8 cellular contexts compared by ENCODE assay signal in the genomic region with DNA sequence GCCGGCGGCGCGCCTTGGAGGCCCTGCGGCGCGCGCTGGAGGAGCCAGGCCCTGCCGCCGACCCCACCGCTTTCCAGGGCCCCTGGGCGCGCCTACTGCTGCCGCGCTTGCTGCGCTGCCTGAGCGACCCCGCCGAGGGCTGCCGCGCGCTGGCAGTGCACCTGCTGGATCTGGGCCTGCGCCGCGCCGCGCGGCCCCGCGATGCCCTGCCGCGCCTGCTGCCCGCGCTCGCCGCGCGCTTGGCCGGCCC. TPM values are rescaled to one million over a fixed set of nuclear protein-coding genes. Genes with fewer than 3 reads are reported as not detected.
DNase-seq lines count a peak whose midpoint lies in the region; ATAC-seq, FAIRE-seq and TF ChIP-seq lines count a peak whose summit lies in the region.

No MANE protein-coding gene starts in this region.

- under 1% methylated on average over 30 of the region's 39 CpGs for WGBS in GM12878 (ENCODE audit: insufficient coverage, insufficient replicate concordance, low lambda C conversion rate, missing lambda C conversion rate)
- WGBS in mesenchymal stem cell = no CpG with 5 or more reads among the region's 39 CpGs

- peaks cover 14% of the 10 kb centered on the region for H3K4me1 ChIP-seq in GM12878 (ENCODE audit: control insufficient read depth, insufficient read depth, low read length)
- peaks cover 27% of the 10 kb centered on the region for H3K4me1 ChIP-seq in mesenchymal stem cell (ENCODE audit: control insufficient read depth, insufficient read depth, low read depth, low read length)

- H3K9me3 ChIP-seq in GM12878 (replicated peaks; ENCODE audit: control insufficient read depth, insufficient read depth, low read length) = peaks cover 3% of the 10 kb centered on the region; the same call in 2 of the 3 replicates
- H3K9me3 ChIP-seq in mesenchymal stem cell (ENCODE audit: control insufficient read depth, low read length) = peaks cover under 1% of the 10 kb centered on the region

- H2BK15ac ChIP-seq in mesenchymal stem cell (ENCODE audit: low read depth, poor library complexity, severe bottlenecking) = peak overlapping the region; percentile 29

- in situ Hi-C loops in GM13977 (cut with MboI; ENCODE audit: low pct_unique_long_range_greater_than_20kb, low sequenced_read_pairs, unreplicated experiment) = no loop called here
- in situ Hi-C loops in GM12878 (cut with MboI) = no loop called here

- no peak for FAIRE-seq in GM12878 (lab: Jason Lieb, UNC)

- no peak overlapping the region for H2AK5ac ChIP-seq in mesenchymal stem cell (ENCODE audit: low read length, severe bottlenecking)

- peaks cover 28% of the 10 kb centered on the region for H3K79me1 ChIP-seq in mesenchymal stem cell (replicated peaks; ENCODE audit: low read length, poor library complexity, severe bottlenecking)

- H3K36me3 ChIP-seq in GM12878 (ENCODE audit: control insufficient read depth in 2 of 2, insufficient read depth in 2 of 2, low read length in 1 of 2) (no peaks in the 10 kb centered on the region; a peak in 2 of 4 replicates), mesenchymal stem cell (ENCODE audit: control insufficient read depth in 1 of 2, insufficient read depth in 2 of 2, low read depth in 1 of 2, low read length in 2 of 2) (peaks cover 26 to 29% of the 10 kb centered on the region in 2 experiments)

- H2BK5ac ChIP-seq in mesenchymal stem cell (ENCODE audit: low read depth, low read length, poor library complexity, severe bottlenecking) = no peak overlapping the region

- peak; percentile 13 for ATAC-seq in HG03060 (IDR thresholded peaks at IDR 0.05; ENCODE audit: low read depth, unreplicated experiment)
- peak; percentile 13 for ATAC-seq in GM12878

- SMC1A ChIA-PET in GM12878 (lab: Charles Lee; ENCODE audit: uncharacterized antibody, unreplicated experiment) = no interaction called here

- H3K18ac ChIP-seq in mesenchymal stem cell (ENCODE audit: low read depth in 1 of 2, low read length in 2 of 2) = peak overlapping the region; percentile 8 to 81

- H3K27me3 ChIP-seq in GM12878 (replicated peaks in 1 of 2; ENCODE audit: control insufficient read depth in 2 of 2, insufficient read depth in 2 of 2, low read length in 1 of 2) (no peaks in the 10 kb centered on the region), mesenchymal stem cell (ENCODE audit: control insufficient read depth in 1 of 2, insufficient read depth in 1 of 2, low read length in 2 of 2) (no peaks in the 10 kb centered on the region)

- H4K20me1 ChIP-seq in GM12878 (ENCODE audit: control insufficient read depth, insufficient read depth) = no peaks in the 10 kb centered on the region

- BruUV-seq in GM12878 (replicated peaks; lab: Mats Ljungman, UMichigan) = no TSS peak

- no peak for TF ChIP-seq POLR2A in GM12878 (IDR thresholded peaks at IDR 0.05; ENCODE audit: low read depth, low read length)

- peak overlapping the region; percentile 83 for H3K27ac ChIP-seq in GM12878 (ENCODE audit: control insufficient read depth, insufficient read depth)
- no peak overlapping the region for H3K27ac ChIP-seq in mesenchymal stem cell (ENCODE audit: low read length, poor library complexity, severe bottlenecking)

- peak overlapping the region in 1 of 2 experiments; percentile 91 for H3K23ac ChIP-seq in mesenchymal stem cell (ENCODE audit: low read length in 2 of 2)

- peak overlapping the region in 1 of 2 experiments; percentile 73 for H2BK12ac ChIP-seq in mesenchymal stem cell (ENCODE audit: low read length in 2 of 2)

- H2AFZ ChIP-seq in GM12878 (ENCODE audit: control insufficient read depth, low read depth, low read length) (peak overlapping the region; percentile 63), mesenchymal stem cell (ENCODE audit: low read depth, low read length) (peak overlapping the region; percentile 66)

- POLR2A ChIA-PET in GM12878 (lab: Charles Lee) = no interaction called here

- no peak for TF ChIP-seq EP300 in GM12878 (IDR thresholded peaks at IDR 0.05; ENCODE audit: borderline replicate concordance in 1 of 2, control insufficient read depth in 1 of 2, low read depth in 2 of 2, low read length in 2 of 2)

- H3K14ac ChIP-seq in mesenchymal stem cell (ENCODE audit: low read length in 2 of 2) = peak overlapping the region in 1 of 2 experiments; percentile 73

- intact Hi-C loops in GM12878 (cut with micrococcal nuclease; ENCODE audit: unreplicated experiment) (loop anchor here (2.0 kb wide), 1 partner anchor 124 kb away; no protein-coding TSS in a partner anchor), head of caudate nucleus (cut with DNase I) (loop anchor here (5.0 kb wide), 1 partner anchor 204 kb away; no protein-coding TSS in a partner anchor)

- H3K79me2 ChIP-seq in GM12878 (ENCODE audit: control insufficient read depth, insufficient read depth, low read length) = peaks cover 26% of the 10 kb centered on the region

- H3K4me3 ChIP-seq in GM12878 (peak overlapping the region; percentile 91), mesenchymal stem cell (ENCODE audit: insufficient read depth in 1 of 2, low read depth in 1 of 2, low read length in 2 of 2) (peak overlapping the region; percentile 84 to 96)

- no peak overlapping the region for H2BK120ac ChIP-seq in mesenchymal stem cell (ENCODE audit: low read depth, low read length)

- H3K9ac ChIP-seq in GM12878 (ENCODE audit: control insufficient read depth, insufficient read depth, low read length) (peak overlapping the region; percentile 95; the same call in 1 of the 2 replicates), mesenchymal stem cell (ENCODE audit: low read length) (peak overlapping the region; percentile 84)

- RAD21 ChIA-PET in GM12878 (lab: Charles Lee; ENCODE audit: unreplicated experiment) = no interaction called here

- H3K4me2 ChIP-seq in GM12878 (ENCODE audit: control insufficient read depth, insufficient read depth) = no peak overlapping the region; the same call in 1 of the 2 replicates
- H3K4me2 ChIP-seq in mesenchymal stem cell (ENCODE audit: low read length, poor library complexity, severe bottlenecking) = peak overlapping the region; percentile 67

- peak overlapping the region; percentile 88 for H4K91ac ChIP-seq in mesenchymal stem cell (ENCODE audit: low read length)

- no peak for TF ChIP-seq RAD21 in GM12878 (IDR thresholded peaks at IDR 0.05; ENCODE audit: insufficient read depth, low read depth, low read length)

- H3K4ac ChIP-seq in mesenchymal stem cell (ENCODE audit: low read depth in 1 of 2, low read length in 2 of 2) = peak overlapping the region; percentile 67 to 94

- no peak for TF ChIP-seq CTCF in GM13977 (IDR thresholded peaks at IDR 0.05; ENCODE audit: extremely low read depth, insufficient read depth, missing control alignments)
- TF ChIP-seq CTCF in GM12878 (IDR thresholded peaks at IDR 0.05 in 2 of 3, conservative IDR thresholded peaks at IDR 0.05 in 1 of 3; ENCODE audit: control insufficient read depth in 2 of 3, extremely low read depth in 1 of 3, insufficient read depth in 1 of 3, low read depth in 3 of 3, low read length in 3 of 3) = no peak

- DNase-seq in GM13977 (ENCODE audit: low spot score) = peak; percentile 64
- no peak for DNase-seq in GM12878 (ENCODE audit: low read depth, low spot score)
- DNase-seq in mesenchymal stem cell = no peak
- DNase-seq in DMS53 (lab: John Stamatoyannopoulos, UW) = no peak
- DNase-seq in retina = no peak
- no peak for DNase-seq in head of caudate nucleus
- no peak for DNase-seq in superior temporal gyrus (ENCODE audit: extremely low spot score)

- H4K8ac ChIP-seq in mesenchymal stem cell (ENCODE audit: low read length) = peak overlapping the region; percentile 69

- CTCF ChIA-PET in GM12878 (lab: Yijun Ruan, JAX) = no interaction called here

RNA-seq across cellular contexts. Expression of gene DNAAF5, which starts 0.3 kb away (rescaled TPM):
- total RNA-seq in GM12878 (2013; cell fraction: nucleolus; rRNA removed) = 37.2 and 37.4 TPM in 2 replicates
- total RNA-seq in GM12878 (2014; rRNA removed) (28.3 and 30.0 TPM in 2 replicates), GM12878 (2014; rRNA removed; fragmentation: Illumina TruSeq; extraction: Trizol) (7.0 and 7.5 TPM in 2 replicates), GM12878 (2021) (35.6 and 38.3 TPM in 2 replicates)
- polyA plus RNA-seq in GM12878 (2011; ENCODE audit: low read depth) = 10.0 TPM
- polyA plus RNA-seq in GM12878 (2011; rRNA removed) (5.0 and 10.6 TPM in 2 replicates), GM12878 (2014; fragmentation: Illumina TruSeq; extraction: Trizol) (7.2 and 10.1 TPM in 2 replicates), GM12878 (2014; fragmentation: Nextera tagmentation; extraction: Ambion mirVana) (1 to 10 TPM; 1.8 to 5.3 TPM), GM12878 (2014; rRNA removed) (21.0 and 28.7 TPM in 2 replicates), GM12878 (2016; fragmentation: Nextera tagmentation; extraction: Ambion mirVana) (1 to 10 TPM; 6.9 to 8.2 TPM)
- polyA plus RNA-seq in GM12878 (2011; cell fraction: cytosol; rRNA removed) = 18.5 and 20.1 TPM in 2 replicates
- polyA plus RNA-seq in GM12878 (2011; cell fraction: nucleus; rRNA removed) = 33.6 and 49.8 TPM in 2 replicates
- polyA plus RNA-seq in GM12878 (2012) = 13.9 and 20.0 TPM in 2 replicates
- 13.0 and 28.4 TPM in 2 replicates for polyA minus RNA-seq in GM12878 (2011; rRNA and poly(A)+ RNA removed)
- polyA minus RNA-seq in GM12878 (2011; cell fraction: cytosol; rRNA and poly(A)+ RNA removed) = 23.8 and 24.5 TPM in 2 replicates
- 10.9 and 18.8 TPM in 2 replicates for polyA minus RNA-seq in GM12878 (2011; cell fraction: nucleus; rRNA and poly(A)+ RNA removed)
- polyA plus RNA-seq in mesenchymal stem cell (2013, experiment 1 of 2) = 20.2 TPM
- 15.3 TPM for polyA plus RNA-seq in mesenchymal stem cell (2013, experiment 2 of 2)

RNA-seq across cellular contexts. Expression of gene PRKAR1B, which starts 0.3 kb away (rescaled TPM):
- 13.5 and 21.0 TPM in 2 replicates for total RNA-seq in GM12878 (2013; cell fraction: nucleolus; rRNA removed)
- total RNA-seq in GM12878 (2014; rRNA removed) (22.2 and 22.3 TPM in 2 replicates), GM12878 (2014; rRNA removed; fragmentation: Illumina TruSeq; extraction: Trizol) (11.4 and 15.5 TPM in 2 replicates), GM12878 (2021) (31.8 and 41.2 TPM in 2 replicates)
- polyA plus RNA-seq in GM12878 (2011; ENCODE audit: low read depth) = 4.8 TPM
- polyA plus RNA-seq in GM12878 (2011; rRNA removed) (11.9 and 16.3 TPM in 2 replicates), GM12878 (2014; fragmentation: Illumina TruSeq; extraction: Trizol) (4.1 and 11.6 TPM in 2 replicates), GM12878 (2014; fragmentation: Nextera tagmentation; extraction: Ambion mirVana) (1 to 10 TPM; 1.4 to 3.9 TPM), GM12878 (2014; rRNA removed) (29.1 and 30.9 TPM in 2 replicates), GM12878 (2016; fragmentation: Nextera tagmentation; extraction: Ambion mirVana) (10 to 100 TPM; 44.9 to 45.6 TPM)
- polyA plus RNA-seq in GM12878 (2011; cell fraction: cytosol; rRNA removed) = 21.8 and 29.6 TPM in 2 replicates
- polyA plus RNA-seq in GM12878 (2011; cell fraction: nucleus; rRNA removed) = 14.7 and 22.0 TPM in 2 replicates
- polyA plus RNA-seq in GM12878 (2012) = 16.4 and 19.8 TPM in 2 replicates
- polyA minus RNA-seq in GM12878 (2011; rRNA and poly(A)+ RNA removed) = 31.2 and 36.1 TPM in 2 replicates
- 9.5 and 15.7 TPM in 2 replicates for polyA minus RNA-seq in GM12878 (2011; cell fraction: cytosol; rRNA and poly(A)+ RNA removed)
- 8.7 and 24.2 TPM in 2 replicates for polyA minus RNA-seq in GM12878 (2011; cell fraction: nucleus; rRNA and poly(A)+ RNA removed)
- 5.7 TPM for polyA plus RNA-seq in mesenchymal stem cell (2013, experiment 1 of 2)
- polyA plus RNA-seq in mesenchymal stem cell (2013, experiment 2 of 2) = 5.0 TPM
